8 cellular contexts compared by ENCODE assay signal in the genomic region with DNA sequence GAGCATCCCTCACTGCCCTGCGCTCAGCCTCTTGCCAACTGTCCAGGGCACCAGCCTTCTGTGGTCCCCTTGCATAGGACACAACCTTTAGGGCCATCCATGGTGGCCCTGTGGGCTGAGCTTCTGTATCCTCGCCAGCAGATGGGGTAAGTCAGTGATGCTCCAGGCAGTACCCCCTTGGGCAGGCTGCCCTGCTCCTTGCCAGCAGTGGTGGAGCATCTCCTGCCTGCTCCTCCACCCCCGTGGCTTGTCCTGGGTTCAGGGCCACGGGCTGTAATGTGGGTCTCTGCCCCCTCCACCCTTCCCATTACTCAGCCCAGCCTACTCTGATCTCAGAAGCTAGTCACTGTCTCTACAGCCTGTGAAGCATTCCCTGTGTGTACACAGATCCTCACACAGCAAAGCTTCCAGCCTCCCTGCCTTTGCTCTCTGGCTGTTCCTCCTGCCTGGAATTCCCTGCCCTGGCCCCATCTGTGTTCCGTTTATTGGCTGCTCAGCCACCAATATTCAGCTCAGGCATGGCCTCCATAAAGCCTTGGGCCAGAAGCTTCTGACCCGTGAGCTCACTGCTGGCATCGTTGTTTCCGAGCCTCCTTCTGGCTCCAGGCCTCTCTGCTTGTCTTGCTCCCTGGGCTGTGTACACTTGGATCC.
DNase-seq lines count a peak whose midpoint lies in the region; ATAC-seq and TF ChIP-seq lines count a peak whose summit lies in the region.

No MANE protein-coding gene starts in this region.

- H3K4me1 ChIP-seq in left ventricle myocardium inferior, result peaks cover 42% of the 10 kb centered on the region
- peaks cover 15% of the 10 kb centered on the region for H3K4me1 ChIP-seq in testis

- H3K9me3 ChIP-seq in left ventricle myocardium inferior (replicated peaks), result no peaks in the 10 kb centered on the region
- no peaks in the 10 kb centered on the region for H3K9me3 ChIP-seq in testis

- no peak for ATAC-seq in HG03039 (IDR thresholded peaks at IDR 0.05; ENCODE audit: unreplicated experiment)

- H3K4me3 ChIP-seq in left ventricle myocardium inferior (no peak overlapping the region), testis (no peak overlapping the region)

- TF ChIP-seq EP300 in Ishikawa (IDR thresholded peaks at IDR 0.05; ENCODE audit: borderline replicate concordance), result no peak

- TF ChIP-seq POLR2A in testis (IDR thresholded peaks at IDR 0.05), result no peak

- 51 to 72% methylated on average over 5 to 7 of the region's 8 CpGs for WGBS in testis, 2 donors

- H3K27me3 ChIP-seq in left ventricle myocardium inferior (ENCODE audit: low read depth) (peaks cover 4% of the 10 kb centered on the region), testis (no peaks in the 10 kb centered on the region)

- TF ChIP-seq CTCF in left ventricle myocardium inferior (IDR thresholded peaks at IDR 0.05; ENCODE audit: borderline replicate concordance), result peak; percentile 59
- peak in 1 of 3 experiments; percentile 28 for TF ChIP-seq CTCF in testis (IDR thresholded peaks at IDR 0.05)

- intact Hi-C loops in left ventricle myocardium inferior (cut with micrococcal nuclease), result no loop called here
- intact Hi-C loops in testis (cut with DNase I; ENCODE audit: low total_unique reads), result no loop called here

- peak overlapping the region; percentile 14 for H3K27ac ChIP-seq in left ventricle myocardium inferior (replicated peaks)
- H3K27ac ChIP-seq in testis, result no peak overlapping the region

- peak; percentile 29; the same call in 1 of the 2 replicates for TF ChIP-seq RAD21 in Ishikawa (IDR thresholded peaks at IDR 0.05; ENCODE audit: low read depth)

- DNase-seq in activated CD4-positive, alpha-beta T cell treated with anti-CD3 and anti-CD28 coated beads for 48 hours, result peak; percentile 29
- no peak for DNase-seq in activated CD4-positive, alpha-beta T cell treated with anti-CD3 and anti-CD28 coated beads, Interleukin-2, amount 50 U/mL, for 1 hour
- peak; percentile 38 for DNase-seq in UCSD-AML1 (lab: John Stamatoyannopoulos, UW; ENCODE audit: unreplicated experiment)
- no peak for DNase-seq in left ventricle myocardium inferior
- DNase-seq in testis, result peak; percentile 69
- DNase-seq in retina, result no peak

- no peaks in the 10 kb centered on the region for H3K36me3 ChIP-seq in left ventricle myocardium inferior
- H3K36me3 ChIP-seq in testis (ENCODE audit: low read depth, missing control alignments), result no peaks in the 10 kb centered on the region

TF ChIP-seq in Ishikawa, 13 proteins besides CTCF, POLR2A, EP300 and RAD21:
- TF ChIP-seq TAF1 (IDR thresholded peaks at IDR 0.05; ENCODE audit: low read depth), result no peak
- TF ChIP-seq CEBPB (IDR thresholded peaks at IDR 0.05), result no peak
- no peak for TF ChIP-seq MAX (IDR thresholded peaks at IDR 0.05)
- no peak for TF ChIP-seq EGR1 (IDR thresholded peaks at IDR 0.05)
- TF ChIP-seq CREB1 (IDR thresholded peaks at IDR 0.05; ENCODE audit: low read depth), result no peak
- no peak for TF ChIP-seq ZBTB7A (IDR thresholded peaks at IDR 0.05; ENCODE audit: low read depth)
- TF ChIP-seq YY1 (IDR thresholded peaks at IDR 0.05; ENCODE audit: low read depth), result no peak
- TF ChIP-seq USF1 (IDR thresholded peaks at IDR 0.05), result no peak
- no peak for TF ChIP-seq TCF12 (IDR thresholded peaks at IDR 0.05; ENCODE audit: low read depth)

Comparison
In these comparisons a context has a peak if more than half of its experiments do, and no peak if none do; other contexts are left out.
1. DNase-seq: peak in activated CD4-positive, alpha-beta T cell treated with anti-CD3 and anti-CD28 coated beads for 48 hours (single experiment), UCSD-AML1 (single experiment) and testis (single experiment); none in activated CD4-positive, alpha-beta T cell treated with anti-CD3 and anti-CD28 coated beads, Interleukin-2, amount 50 U/mL, for 1 hour (single experiment), left ventricle myocardium inferior (single experiment) and retina (single experiment).